15 cellular contexts compared by ENCODE assay signal in genomic region chr18:26422472-26423162, GRCh38.
DNase-seq lines count a peak whose midpoint lies in the region; ATAC-seq and TF ChIP-seq lines count a peak whose summit lies in the region.
"Had no signal": no experiment of that assay in that cellular context is flagged by ENCODE, and none has a peak within 500 bp of the region (broad histone marks: within the 10 kb centered on the region; RNA-seq: fewer than 3 reads in every experiment).

No MANE protein-coding gene starts in this region.

- H3K36me3 ChIP-seq in neuronal stem cell (replicated peaks in 1 of 2; ENCODE audit: control insufficient read depth in 2 of 2, insufficient read depth in 2 of 2, low read length in 2 of 2) (no peaks in the 10 kb centered on the region), PC-9 (ENCODE audit: low read depth) (no peaks in the 10 kb centered on the region)
- H3K36me3 ChIP-seq: BLaER1 treated with 17β-estradiol and CSF1 and Interleukin-3, amounts not matched to agents 10 nM and 100 nM had no signal

- H3K4me3 ChIP-seq in neuronal stem cell (ENCODE audit: low read length in 2 of 2) (peak overlapping the region in 1 of 2 donors; percentile 19), PC-9 (no peak overlapping the region)
- H3K4me3 ChIP-seq: BLaER1 treated with 17β-estradiol and CSF1 and Interleukin-3, amounts not matched to agents 10 nM and 100 nM had no signal

- CTCF ChIA-PET in PC-9 (lab: Charles Lee) (no interaction called here), HEK293T (lab: Yijun Ruan, JAX) (interaction anchor here (1.2 kb wide), 1 partner anchor 17 kb away, joined by 4 read pairs; no protein-coding TSS in a partner anchor)

- ATAC-seq in GM18909 (IDR thresholded peaks at IDR 0.05; ENCODE audit: poor library complexity, unreplicated experiment) (peak; percentile 77), GM21717 (IDR thresholded peaks at IDR 0.05; ENCODE audit: unreplicated experiment) (peak; percentile 86), HG03108 (IDR thresholded peaks at IDR 0.05; ENCODE audit: unreplicated experiment) (peak; percentile 82)

- H3K4me1 ChIP-seq in neuronal stem cell (ENCODE audit: control insufficient read depth in 2 of 2, insufficient read depth in 1 of 2, low read depth in 1 of 2, low read length in 2 of 2), result peaks cover 6 to 9% of the 10 kb centered on the region in 2 donors
- no peaks in the 10 kb centered on the region for H3K4me1 ChIP-seq in PC-9 (replicated peaks; ENCODE audit: insufficient read depth)
- H3K4me1 ChIP-seq: BLaER1 treated with 17β-estradiol and CSF1 and Interleukin-3, amounts not matched to agents 10 nM and 100 nM had no signal

- POLR2A ChIA-PET in PC-9 (lab: Charles Lee; ENCODE audit: unreplicated experiment) (no interaction called here), HEK293T (lab: Yijun Ruan, JAX) (no interaction called here)

- H2AK5ac ChIP-seq in neuronal stem cell (ENCODE audit: low read depth, low read length), result no peak overlapping the region

- H3F3A ChIP-seq in PC-9 (ENCODE audit: insufficient read depth, low read depth), result no peaks in the 10 kb centered on the region

- no peak overlapping the region for H4K8ac ChIP-seq in neuronal stem cell (ENCODE audit: low read depth, low read length)

- TF ChIP-seq CTCF in PC-9 (conservative IDR thresholded peaks at IDR 0.05), result no peak

- WGBS in neuronal stem cell (ENCODE audit: extremely low coverage in 2 of 2, insufficient read length in 2 of 2, insufficient replicate concordance in 1 of 2), 2 donors, result no CpG with 5 or more reads among the region's 6 CpGs

- no TSS peak for BruUV-seq in PC-9 (replicated peaks; lab: Mats Ljungman, UMichigan)

- H3K18ac ChIP-seq in neuronal stem cell (ENCODE audit: low read length), result peak overlapping the region; percentile 2

- no peak overlapping the region for H2BK12ac ChIP-seq in neuronal stem cell (ENCODE audit: low read length)

- H3K79me2 ChIP-seq in PC-9 (ENCODE audit: low read depth), result no peaks in the 10 kb centered on the region

- H3K14ac ChIP-seq in neuronal stem cell (ENCODE audit: low read length), result no peak overlapping the region

- no peak overlapping the region for H2BK120ac ChIP-seq in neuronal stem cell (ENCODE audit: low read depth, low read length)

- H3K79me1 ChIP-seq in neuronal stem cell (ENCODE audit: low read depth, low read length), result no peaks in the 10 kb centered on the region

- H2AFZ ChIP-seq in neuronal stem cell (ENCODE audit: low read length) (no peak overlapping the region), PC-9 (no peak overlapping the region)

- H3K27ac ChIP-seq in neuronal stem cell (replicated peaks; ENCODE audit: low read length) (no peak overlapping the region), PC-9 (no peak overlapping the region)
- H3K27ac ChIP-seq: BLaER1 treated with 17β-estradiol and CSF1 and Interleukin-3, amounts not matched to agents 10 nM and 100 nM had no signal

- no peak overlapping the region for H3K9ac ChIP-seq in neuronal stem cell (ENCODE audit: low read depth, low read length, poor library complexity)
- H3K9ac ChIP-seq: BLaER1 treated with 17β-estradiol and CSF1 and Interleukin-3, amounts not matched to agents 10 nM and 100 nM had no signal

- intact Hi-C loops in PC-9 (cut with micrococcal nuclease; ENCODE audit: unreplicated experiment), result no loop called here

- H4K91ac ChIP-seq in neuronal stem cell (ENCODE audit: low read depth, low read length, poor library complexity), result no peak overlapping the region

- no peaks in the 10 kb centered on the region for H3K9me2 ChIP-seq in PC-9 (ENCODE audit: insufficient read depth)

- no peak overlapping the region for H2BK5ac ChIP-seq in neuronal stem cell (ENCODE audit: low read length)

- no peak overlapping the region for H3K4ac ChIP-seq in neuronal stem cell (ENCODE audit: low read length)

- DNase-seq in neuronal stem cell (ENCODE audit: low spot score) (no peak), hippocampal formation (lab: John Stamatoyannopoulos, UW) (no peak), PC-9 (no peak), NCI-H1694 (lab: John Stamatoyannopoulos, UW) (no peak), HEK293T (ENCODE audit: extremely low spot score) (no peak)
- DNase-seq: activated naive CD8-positive, alpha-beta T cell treated with anti-CD3 and anti-CD28 coated beads, Interleukin-2, amount 10 ng/mL, durations not matched to agents 7 days and 5 days; GF-D8; H7; IMR-90; NCI-H2081 treated with DMSO at 0.1 percent for 48 hours; T-helper 2 cell had no signal

- no peak overlapping the region for H3K4me2 ChIP-seq in neuronal stem cell (ENCODE audit: insufficient read depth, low read length, poor library complexity, severe bottlenecking)
- no peak overlapping the region for H3K4me2 ChIP-seq in PC-9
- H3K4me2 ChIP-seq: BLaER1 treated with 17β-estradiol and CSF1 and Interleukin-3, amounts not matched to agents 10 nM and 100 nM had no signal

- H3K9me3 ChIP-seq in neuronal stem cell (replicated peaks in 1 of 2; ENCODE audit: control insufficient read depth in 2 of 2, insufficient read depth in 1 of 2, low read depth in 1 of 2, low read length in 2 of 2) (no peaks in the 10 kb centered on the region), PC-9 (ENCODE audit: insufficient read depth, low read depth) (no peaks in the 10 kb centered on the region)
- H3K9me3 ChIP-seq: BLaER1 treated with 17β-estradiol and CSF1 and Interleukin-3, amounts not matched to agents 10 nM and 100 nM had no signal

- H3K23ac ChIP-seq in neuronal stem cell (ENCODE audit: low read depth, low read length, poor library complexity), result no peak overlapping the region

- peaks cover 0 to 18% (median 0%) of the 10 kb centered on the region in 3 experiments for H3K27me3 ChIP-seq in neuronal stem cell (ENCODE audit: control insufficient read depth in 3 of 3, insufficient read depth in 3 of 3, low read depth in 1 of 3, low read length in 3 of 3)
- H3K27me3 ChIP-seq in PC-9 (ENCODE audit: insufficient read depth, low read depth), result no peaks in the 10 kb centered on the region
- H3K27me3 ChIP-seq: BLaER1 treated with 17β-estradiol and CSF1 and Interleukin-3, amounts not matched to agents 10 nM and 100 nM had no signal

- no peak overlapping the region for H2BK15ac ChIP-seq in neuronal stem cell (ENCODE audit: low read length)

- no peaks in the 10 kb centered on the region for H4K20me1 ChIP-seq in PC-9 (ENCODE audit: insufficient read depth)
- H4K20me1 ChIP-seq: BLaER1 treated with 17β-estradiol and CSF1 and Interleukin-3, amounts not matched to agents 10 nM and 100 nM had no signal

TF ChIP-seq in HEK293T, 16 proteins besides CTCF, POLR2A, EP300 and RAD21:
- TF ChIP-seq FOXA1 (IDR thresholded peaks at IDR 0.05), result no peak
- TF ChIP-seq, protein P1, sequence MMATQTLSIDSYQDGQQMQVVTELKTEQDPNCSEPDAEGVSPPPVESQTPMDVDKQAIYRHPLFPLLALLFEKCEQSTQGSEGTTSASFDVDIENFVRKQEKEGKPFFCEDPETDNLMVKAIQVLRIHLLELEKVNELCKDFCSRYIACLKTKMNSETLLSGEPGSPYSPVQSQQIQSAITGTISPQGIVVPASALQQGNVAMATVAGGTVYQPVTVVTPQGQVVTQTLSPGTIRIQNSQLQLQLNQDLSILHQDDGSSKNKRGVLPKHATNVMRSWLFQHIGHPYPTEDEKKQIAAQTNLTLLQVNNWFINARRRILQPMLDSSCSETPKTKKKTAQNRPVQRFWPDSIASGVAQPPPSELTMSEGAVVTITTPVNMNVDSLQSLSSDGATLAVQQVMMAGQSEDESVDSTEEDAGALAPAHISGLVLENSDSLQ (IDR thresholded peaks at IDR 0.05), result no peak
- no peak for TF ChIP-seq ZNF384 (IDR thresholded peaks at IDR 0.05)
- TF ChIP-seq FOXK2 (IDR thresholded peaks at IDR 0.05), result no peak
- no peak for TF ChIP-seq L3MBTL2 (conservative IDR thresholded peaks at IDR 0.05)
- no peak for TF ChIP-seq BHLHE40 (IDR thresholded peaks at IDR 0.05; ENCODE audit: borderline replicate concordance)
- no peak for TF ChIP-seq FOXM1 (IDR thresholded peaks at IDR 0.05; ENCODE audit: borderline replicate concordance)
- no peak for TF ChIP-seq ELF4 (IDR thresholded peaks at IDR 0.05)
- TF ChIP-seq HDGF (IDR thresholded peaks at IDR 0.05; ENCODE audit: borderline replicate concordance), result no peak
- TF ChIP-seq SUZ12 (IDR thresholded peaks at IDR 0.05), result no peak
- no peak for TF ChIP-seq CTBP1 (IDR thresholded peaks at IDR 0.05; ENCODE audit: borderline replicate concordance)
- TF ChIP-seq TARDBP (IDR thresholded peaks at IDR 0.05), result no peak
- no peak for TF ChIP-seq SP1 (IDR thresholded peaks at IDR 0.05)
- TF ChIP-seq ARNT (IDR thresholded peaks at IDR 0.05), result no peak
- TF ChIP-seq LEF1 (IDR thresholded peaks at IDR 0.05; ENCODE audit: borderline replicate concordance), result no peak
- TF ChIP-seq NFRKB (IDR thresholded peaks at IDR 0.05), result no peak
